25 cellular contexts compared by ENCODE assay signal in genomic region chr14:34562776-34563150, GRCh38.
"Had no signal": no experiment of that assay in that cellular context is flagged by ENCODE, and none has a peak within 500 bp of the region (broad histone marks: within the 10 kb centered on the region; RNA-seq: fewer than 3 reads in every experiment).

No MANE protein-coding gene starts in this region.

- H3K9me3 ChIP-seq: heart right ventricle, left ventricle myocardium inferior, mucosa of descending colon, pancreas, psoas muscle, stomach, testis, thyroid gland, transverse colon, upper lobe of left lung, vagina had no signal

- H3K27ac Mint-ChIP-seq: memory B cell; nephron; stimulated activated naive B cell treated with anti-CD40 and anti-IgM and Interleukin-4, amounts not matched to agents 10 μg/mL and 1 μg/mL and 100 μg/mL, for 72 hours had no signal

- FAIRE-seq: keratinocyte, pancreas had no signal

- H3K27me3 ChIP-seq: heart right ventricle, hepatocyte, pancreas, stomach, testis, thyroid gland, transverse colon, upper lobe of left lung, vagina had no signal

- H3K9me3 Mint-ChIP-seq: memory B cell; naive thymus-derived CD4-positive, alpha-beta T cell; nephron; neural crest cell; stimulated activated naive B cell treated with anti-CD40 and anti-IgM and Interleukin-4, amounts not matched to agents 10 μg/mL and 1 μg/mL and 100 μg/mL, for 72 hours had no signal

- H3K27ac ChIP-seq: hepatocyte, pancreas, psoas muscle, stomach, testis, thyroid gland, transverse colon, upper lobe of left lung, vagina had no signal

- DNase-seq: heart right ventricle; left ventricle myocardium inferior; midbrain; naive thymus-derived CD4-positive, alpha-beta T cell; nucleus accumbens; psoas muscle; stimulated activated CD4-positive, alpha-beta T cell treated with anti-CD3 and anti-CD28 coated beads, Interleukin-12 subunit alpha, Interleukin-12 subunit beta, amount 100 ng/mL, for 4 hours; stimulated activated CD4-positive, alpha-beta T cell treated with anti-CD3 and anti-CD28 coated beads, Interleukin-15, amount 100 ng/mL, for 24 hours; stimulated activated CD4-positive, alpha-beta T cell treated with anti-CD3 and anti-CD28 coated beads, Interleukin-2, amount 100 ng/mL, for 24 hours; stimulated activated CD4-positive, alpha-beta T cell treated with anti-CD3 and anti-CD28 coated beads, Interleukin-4, amount 100 ng/mL, for 1 hour; stimulated activated naive B cell treated with anti-CD40 and anti-IgM and Interleukin-4, amounts not matched to agents 10 μg/mL and 1 μg/mL and 100 μg/mL, for 72 hours; stimulated activated naive CD8-positive, alpha-beta T cell treated with anti-CD3 and anti-CD28 coated beads, Interleukin-15, Interleukin-2, amounts not matched to agents 100 U/mL and 50 U/mL, for 24 hours; stomach; testis; thyroid gland; transverse colon; upper lobe of left lung had no signal

- H3K4me3 Mint-ChIP-seq: memory B cell; naive thymus-derived CD4-positive, alpha-beta T cell; nephron; neural crest cell; stimulated activated naive B cell treated with anti-CD40 and anti-IgM and Interleukin-4, amounts not matched to agents 10 μg/mL and 1 μg/mL and 100 μg/mL, for 72 hours had no signal

- H3K4me1 Mint-ChIP-seq: memory B cell; naive thymus-derived CD4-positive, alpha-beta T cell; nephron; neural crest cell; stimulated activated naive B cell treated with anti-CD40 and anti-IgM and Interleukin-4, amounts not matched to agents 10 μg/mL and 1 μg/mL and 100 μg/mL, for 72 hours had no signal

- H3K4me3 ChIP-seq: heart right ventricle, hepatocyte, left ventricle myocardium inferior, mucosa of descending colon, pancreas, psoas muscle, stomach, testis, thyroid gland, transverse colon, upper lobe of left lung, vagina had no signal

- H3K4me1 ChIP-seq: pancreas, psoas muscle, stomach, testis, thyroid gland, transverse colon, upper lobe of left lung, vagina had no signal

- ATAC-seq: mucosa of descending colon; naive thymus-derived CD4-positive, alpha-beta T cell; pancreas; psoas muscle; stimulated activated naive B cell treated with anti-CD40 and anti-IgM and Interleukin-4, amounts not matched to agents 10 μg/mL and 1 μg/mL and 100 μg/mL, for 72 hours; stimulated activated naive CD8-positive, alpha-beta T cell treated with anti-CD3 and anti-CD28 coated beads, Interleukin-15, Interleukin-2, amounts not matched to agents 100 U/mL and 50 U/mL, for 24 hours had no signal

- H3K27me3 Mint-ChIP-seq: memory B cell; naive thymus-derived CD4-positive, alpha-beta T cell; stimulated activated naive B cell treated with anti-CD40 and anti-IgM and Interleukin-4, amounts not matched to agents 10 μg/mL and 1 μg/mL and 100 μg/mL, for 72 hours had no signal
